24 cellular contexts compared by ENCODE assay signal in the genomic region with DNA sequence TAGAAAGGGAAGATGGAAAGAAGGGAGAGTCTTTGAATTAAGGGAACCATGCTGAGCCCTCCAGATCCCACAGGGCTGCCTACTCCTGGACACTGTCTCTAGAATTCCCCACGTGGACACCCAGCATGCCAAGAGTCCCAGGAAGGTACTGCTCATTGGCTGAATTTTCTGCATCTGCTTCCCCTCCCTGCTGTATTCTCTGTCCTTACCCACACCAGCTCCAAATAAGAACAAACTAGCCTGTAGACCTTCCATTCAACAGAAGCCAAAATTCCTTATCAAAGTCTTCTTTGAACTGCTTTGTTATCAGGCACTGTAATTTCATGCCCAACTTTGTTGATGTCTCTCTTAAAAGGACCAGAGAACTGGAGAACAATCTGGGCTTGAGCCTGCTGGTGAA.
"Had no signal": no experiment of that assay in that cellular context is flagged by ENCODE, and none has a peak within 500 bp of the region (broad histone marks: within the 10 kb centered on the region; RNA-seq: fewer than 3 reads in every experiment).

No MANE protein-coding gene starts in this region.

- H3K9me3 ChIP-seq: colonic mucosa, neutrophil, ovary, prostate gland, testis, uterus had no signal

- H3K27me3 ChIP-seq: colonic mucosa, neutrophil, ovary, testis, uterus had no signal

- DNase-seq: activated CD4-positive, alpha-beta T cell treated with anti-CD3 and anti-CD28 coated beads for 48 hours; activated CD4-positive, alpha-beta T cell treated with anti-CD3 and anti-CD28 coated beads, Interleukin-2, amount 50 U/mL, for 48 hours; activated CD8-positive, alpha-beta memory T cell treated with anti-CD3 and anti-CD28 coated beads for 24 hours; activated effector memory CD4-positive, alpha-beta T cell treated with Interleukin-2 at 50 U/mL for 16 hours; activated naive CD4-positive, alpha-beta T cell treated with Interleukin-2 at 50 U/mL for 16 hours; anterior cingulate cortex; cerebellar nuclear complex; colonic mucosa; effector CD8-positive, alpha-beta T cell; hypothalamus; immature natural killer cell; kidney; mesendoderm; natural killer cell; ovary; stimulated activated CD4-positive, alpha-beta T cell treated with anti-CD3 and anti-CD28 coated beads, Interleukin-2, amount 100 ng/mL, for 48 hours; stimulated activated naive CD4-positive, alpha-beta T cell treated with Interleukin-2 at 50 U/mL for 16 hours; T-helper 1 cell; testis; uterus had no signal

- H3K4me1 ChIP-seq: colonic mucosa, prostate gland, testis, uterus had no signal

- H3K36me3 ChIP-seq: colonic mucosa, neutrophil, ovary, prostate gland, uterus had no signal

- ATAC-seq: natural killer cell had no signal

- H3K27ac ChIP-seq: colonic mucosa, neutrophil, ovary, prostate gland, testis, VCaP had no signal

- H3K4me3 ChIP-seq: colonic mucosa, lung, ovary, prostate gland, testis, uterus had no signal
